Comparison of ENCODE assay signal across 27 cellular contexts in the genomic region with DNA sequence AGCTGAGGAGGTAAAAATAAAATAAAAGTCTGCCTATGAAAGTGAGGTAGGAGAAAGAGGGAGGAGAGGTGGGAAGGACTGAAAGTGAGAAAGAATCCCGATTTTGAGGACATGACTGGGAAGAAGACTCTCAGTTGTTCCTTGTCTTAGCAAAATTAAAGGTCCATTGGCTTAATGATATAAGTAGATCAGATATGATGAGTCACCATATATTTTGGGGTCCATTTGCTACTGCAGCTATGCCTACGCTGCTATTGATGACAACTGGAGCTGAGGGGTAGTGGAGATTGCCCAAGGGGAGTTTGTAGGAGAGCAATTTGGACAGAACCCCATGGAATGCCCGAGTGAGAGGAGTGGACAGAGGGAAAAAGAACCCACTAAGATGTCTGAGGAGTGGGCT. TPM values are rescaled to one million over a fixed set of nuclear protein-coding genes. Genes with fewer than 3 reads are reported as not detected.
DNase-seq lines count a peak whose midpoint lies in the region; ATAC-seq, FAIRE-seq and TF ChIP-seq lines count a peak whose summit lies in the region.
"Had no signal": no experiment of that assay in that cellular context is flagged by ENCODE, and none has a peak within 500 bp of the region (broad histone marks: within the 10 kb centered on the region; RNA-seq: fewer than 3 reads in every experiment).

No MANE protein-coding gene starts in this region.

- no peak for ATAC-seq in A549
- ATAC-seq: GM12878 had no signal

- H3K9me3 ChIP-seq in A549, result no peaks in the 10 kb centered on the region
- no peaks in the 10 kb centered on the region for H3K9me3 ChIP-seq in esophagus muscularis mucosa
- H3K9me3 ChIP-seq: BE2C, BLaER1 had no signal

- no peak overlapping the region for H3K27ac ChIP-seq in A549
- H3K27ac ChIP-seq in esophagus muscularis mucosa (replicated peaks in 1 of 4), result no peak overlapping the region
- H3K27ac ChIP-seq: 22Rv1, BLaER1 had no signal

- no peak for TF ChIP-seq POLR2A in A549 (IDR thresholded peaks at IDR 0.05; ENCODE audit: low read length)
- no peak for TF ChIP-seq POLR2A in esophagus muscularis mucosa (IDR thresholded peaks at IDR 0.05; ENCODE audit: low read depth)

- no peaks in the 10 kb centered on the region for H3K36me3 ChIP-seq in esophagus muscularis mucosa
- H3K36me3 ChIP-seq: BE2C, BLaER1 had no signal

- DNase-seq in activated naive CD4-positive, alpha-beta T cell treated with Interleukin-2 at 50 U/mL for 16 hours, result no peak
- DNase-seq in A549 (ENCODE audit: low read depth in 1 of 2, low spot score in 1 of 2) (no peak), esophagus muscularis mucosa (ENCODE audit: extremely low spot score) (peak; percentile 31), T1000 (lab: John Stamatoyannopoulos, UW) (no peak)
- DNase-seq: ACHN; BE2C; C1 segment of cervical spinal cord; CD4-positive, alpha-beta memory T cell; CD4-positive, CD25-positive, alpha-beta regulatory T cell; CD8-positive, alpha-beta memory T cell; COR-L47; DMS 273 treated with DMSO at 0.1 percent for 48 hours; DMS153; DMS79; DND-41; EL; GDM1 had no signal

- H3K27me3 Mint-ChIP-seq in activated naive CD4-positive, alpha-beta T cell treated with anti-CD3 and anti-CD28 coated beads, Interleukin-2, amount 50 U/mL, for 24 hours, result peaks cover 19% of the 10 kb centered on the region

- no peak overlapping the region for H3K4me3 Mint-ChIP-seq in activated naive CD4-positive, alpha-beta T cell treated with anti-CD3 and anti-CD28 coated beads, Interleukin-2, amount 50 U/mL, for 24 hours
- H3K4me3 Mint-ChIP-seq: CD14-positive monocyte; CD4-positive, CD25-positive, alpha-beta regulatory T cell; CD8-positive, alpha-beta memory T cell had no signal

- TF ChIP-seq CTCF in A549 (IDR thresholded peaks at IDR 0.05) (no peak), esophagus muscularis mucosa (IDR thresholded peaks at IDR 0.05) (no peak)

- intact Hi-C loops in esophagus muscularis mucosa (cut with DNase I), result no loop called here

- H3K4me2 ChIP-seq in A549, result no peak overlapping the region
- H3K4me2 ChIP-seq: BLaER1 had no signal

- no peaks in the 10 kb centered on the region for H3K36me3 Mint-ChIP-seq in activated naive CD4-positive, alpha-beta T cell treated with anti-CD3 and anti-CD28 coated beads, Interleukin-2, amount 50 U/mL, for 24 hours
- H3K36me3 Mint-ChIP-seq: CD14-positive monocyte; CD4-positive, alpha-beta memory T cell; CD4-positive, CD25-positive, alpha-beta regulatory T cell; CD8-positive, alpha-beta memory T cell had no signal

- TF ChIP-seq RAD21 in A549 (conservative IDR thresholded peaks at IDR 0.05 in 1 of 2, IDR thresholded peaks at IDR 0.05 in 1 of 2), result no peak

- H3K9me3 Mint-ChIP-seq in activated naive CD4-positive, alpha-beta T cell treated with anti-CD3 and anti-CD28 coated beads, Interleukin-2, amount 50 U/mL, for 24 hours, result no peaks in the 10 kb centered on the region
- H3K9me3 Mint-ChIP-seq: CD4-positive, alpha-beta memory T cell had no signal

- TF ChIP-seq EP300 in A549 (IDR thresholded peaks at IDR 0.05) (no peak), esophagus muscularis mucosa (IDR thresholded peaks at IDR 0.05) (no peak)

- no peak for FAIRE-seq in A549 (lab: Jason Lieb, UNC)
- FAIRE-seq: GM12878, GM12892, GM18507 had no signal

- H3K4me1 Mint-ChIP-seq in activated naive CD4-positive, alpha-beta T cell treated with anti-CD3 and anti-CD28 coated beads, Interleukin-2, amount 50 U/mL, for 24 hours, result no peaks in the 10 kb centered on the region
- H3K4me1 Mint-ChIP-seq: CD14-positive monocyte; CD4-positive, alpha-beta memory T cell; CD4-positive, CD25-positive, alpha-beta regulatory T cell; CD8-positive, alpha-beta memory T cell had no signal

- 61% methylated on average over 3 of the region's 3 CpGs for WGBS in A549 (ENCODE audit: missing lambda C conversion rate)
- 76% methylated on average over 3 of the region's 3 CpGs for WGBS in esophagus muscularis mucosa

- H3K4me1 ChIP-seq in A549 (peaks cover 12% of the 10 kb centered on the region), esophagus muscularis mucosa (no peaks in the 10 kb centered on the region)
- H3K4me1 ChIP-seq: BE2C had no signal

- POLR2A ChIA-PET in A549 (lab: Yijun Ruan, JAX), result no interaction called here

- no peak overlapping the region for H3K4me3 ChIP-seq in A549
- H3K4me3 ChIP-seq in esophagus muscularis mucosa, result no peak overlapping the region
- H3K4me3 ChIP-seq: BLaER1, GM12878 had no signal

- CTCF ChIA-PET in A549 (lab: Yijun Ruan, JAX), result no interaction called here

- H3K27ac Mint-ChIP-seq in activated naive CD4-positive, alpha-beta T cell treated with anti-CD3 and anti-CD28 coated beads, Interleukin-2, amount 50 U/mL, for 24 hours, result peak overlapping the region; percentile 18
- H3K27ac Mint-ChIP-seq: CD14-positive monocyte; CD4-positive, alpha-beta memory T cell; CD4-positive, CD25-positive, alpha-beta regulatory T cell had no signal

- no peaks in the 10 kb centered on the region for H3K27me3 ChIP-seq in esophagus muscularis mucosa
- H3K27me3 ChIP-seq: BLaER1 had no signal

TF ChIP-seq in A549, 52 proteins besides CTCF, POLR2A, EP300 and RAD21:
- no peak for TF ChIP-seq ZC3H11A (IDR thresholded peaks at IDR 0.05)
- peak; percentile 37 for TF ChIP-seq MAFK (IDR thresholded peaks at IDR 0.05; ENCODE audit: partially characterized antibody)

RNA-seq across cellular contexts. Expression of a gene that starts 15.1 kb away (rescaled TPM):
- polyA plus RNA-seq in A549 (2011; rRNA removed) (57.4 and 65.2 TPM in 2 replicates), A549 (2017; fragmentation: RNase III; extraction: RNeasy Plus Mini Kit Qiagen cat#74134 plus additional on column Dnase treatment) (38.8 to 44.9 TPM (median 41.5 TPM) in 3 replicates)
- polyA plus RNA-seq in A549 (2012; cell fraction: cytosol; rRNA removed), result 19.0 and 24.2 TPM in 2 replicates
- polyA plus RNA-seq in A549 (2012; cell fraction: nucleus; rRNA removed), result 35.1 and 53.0 TPM in 2 replicates
- 60.5 and 65.0 TPM in 2 replicates for polyA minus RNA-seq in A549 (2011; rRNA and poly(A)+ RNA removed)
- total RNA-seq in esophagus muscularis mucosa, result 10 to 100 TPM; 16.8 to 20.4 (median 18.9) TPM
- total RNA-seq: A172; A673; CD4-positive, alpha-beta memory T cell; CD8-positive, alpha-beta memory T cell; G401 had no signal
- polyA plus RNA-seq: CD14-positive monocyte; CD8-positive, alpha-beta memory T cell had no signal
